25 cellular contexts compared by ENCODE assay signal in the genomic region with DNA sequence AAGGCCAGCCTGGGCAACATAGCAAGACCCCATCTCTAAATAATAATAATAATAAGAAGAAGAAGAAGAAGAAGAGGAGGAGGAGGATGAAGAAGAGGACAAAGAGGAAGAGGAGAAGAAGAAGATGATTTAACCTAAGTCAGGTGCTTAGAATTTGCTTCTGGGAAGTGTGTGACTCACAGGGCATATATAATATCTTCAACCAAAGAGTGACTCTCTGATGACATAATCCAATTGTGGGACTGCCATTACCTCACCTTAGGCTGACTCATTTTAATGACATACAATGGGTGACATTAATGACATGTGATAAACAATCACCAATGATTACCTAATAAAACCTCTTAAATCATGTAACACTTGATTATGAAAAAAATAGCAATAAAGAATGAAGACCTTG. TPM values are rescaled to one million over a fixed set of nuclear protein-coding genes. Genes with fewer than 3 reads are reported as not detected.
DNase-seq lines count a peak whose midpoint lies in the region; ATAC-seq and TF ChIP-seq lines count a peak whose summit lies in the region.
"Had no signal": no experiment of that assay in that cellular context is flagged by ENCODE, and none has a peak within 500 bp of the region (broad histone marks: within the 10 kb centered on the region; RNA-seq: fewer than 3 reads in every experiment).

No MANE protein-coding gene starts in this region.

- intact Hi-C loops in mammary epithelial cell (cut with micrococcal nuclease) (no loop called here), breast epithelium (cut with DNase I; ENCODE audit: low total_unique reads) (no loop called here), cardiac septum (cut with DNase I) (no loop called here)

- no peaks in the 10 kb centered on the region for H3K4me1 ChIP-seq in mammary epithelial cell (ENCODE audit: insufficient read depth, low read length)
- no peaks in the 10 kb centered on the region for H3K4me1 ChIP-seq in breast epithelium
- peaks cover 9% of the 10 kb centered on the region; the same call in 1 of the 2 replicates for H3K4me1 ChIP-seq in HAP-1
- H3K4me1 ChIP-seq: colonic mucosa, vagina had no signal

- H3K36me3 ChIP-seq in mammary epithelial cell (ENCODE audit: insufficient read depth, low read length) (no peaks in the 10 kb centered on the region), breast epithelium (no peaks in the 10 kb centered on the region), HAP-1 (replicated peaks) (no peaks in the 10 kb centered on the region)
- H3K36me3 ChIP-seq: colonic mucosa, sigmoid colon, vagina had no signal

- H3K27ac ChIP-seq in mammary epithelial cell (ENCODE audit: insufficient read depth, low read depth, low read length) (no peak overlapping the region), breast epithelium (no peak overlapping the region)
- H3K27ac ChIP-seq: colonic mucosa, sigmoid colon, vagina had no signal

- CTCF ChIA-PET in mammary epithelial cell (lab: Charles Lee; ENCODE audit: low non-redundant PET) = no interaction called here

- dilution Hi-C loops in mammary epithelial cell (cut with HindIII; ENCODE audit: low sequenced_read_pairs) = no loop called here

- H2AFZ ChIP-seq in mammary epithelial cell (ENCODE audit: low read depth, low read length) = no peak overlapping the region

- in situ Hi-C loops in mammary epithelial cell (cut with MboI; ENCODE audit: low sequenced_read_pairs in 2 of 2) (no loop called here), HAP-1 (cut with MboI; ENCODE audit: low sequenced_read_pairs) (no loop called here)

- H3K79me2 ChIP-seq in mammary epithelial cell (ENCODE audit: insufficient read depth, low read length) = no peaks in the 10 kb centered on the region

- H3K4me3 ChIP-seq in mammary epithelial cell (replicated peaks in 1 of 3; ENCODE audit: insufficient read depth in 1 of 3, low read depth in 2 of 3, low read length in 3 of 3) (no peak overlapping the region), breast epithelium (no peak overlapping the region), fibroblast of pulmonary artery (replicated peaks; ENCODE audit: low read depth, low read length) (no peak overlapping the region), HAP-1 (no peak overlapping the region)
- H3K4me3 ChIP-seq: colonic mucosa, sigmoid colon, vagina had no signal

- TF ChIP-seq CTCF in mammary epithelial cell (conservative IDR thresholded peaks at IDR 0.05 in 1 of 2, IDR thresholded peaks at IDR 0.05 in 1 of 2; ENCODE audit: extremely low read depth in 1 of 2, insufficient read depth in 1 of 2, low read depth in 1 of 2, low read length in 2 of 2) (no peak), breast epithelium (IDR thresholded peaks at IDR 0.05) (no peak), fibroblast of pulmonary artery (IDR thresholded peaks at IDR 0.05; ENCODE audit: low read length, missing control alignments) (no peak)

- ATAC-seq in HG03039 (IDR thresholded peaks at IDR 0.05; ENCODE audit: unreplicated experiment) (no peak), GM21390 (IDR thresholded peaks at IDR 0.05; ENCODE audit: unreplicated experiment) (no peak)
- ATAC-seq: naive thymus-derived CD4-positive, alpha-beta T cell; T-cell had no signal

- H3K4me2 ChIP-seq in mammary epithelial cell (ENCODE audit: insufficient read depth, low read depth, low read length) = no peak overlapping the region

- H3K9ac ChIP-seq in mammary epithelial cell (ENCODE audit: insufficient read depth, low read length) = no peak overlapping the region

- DNase-seq in mammary epithelial cell (peak; percentile 51), breast epithelium (ENCODE audit: low spot score in 2 of 2) (no peak), NCI-H69 (lab: John Stamatoyannopoulos, UW) (peak; percentile 2), fibroblast of pulmonary artery (ENCODE audit: low read depth) (peak; percentile 1), HAP-1 (ENCODE audit: low spot score in 2 of 2) (no peak), cardiac septum (ENCODE audit: low spot score) (no peak)
- DNase-seq: activated CD4-positive, alpha-beta T cell treated with anti-CD3 and anti-CD28 coated beads, Interleukin-2, amount 10 ng/mL, durations not matched to agents 7 days and 5 days; CD4-positive, alpha-beta T cell; colonic mucosa; GOT3; mesenchymal stem cell; naive thymus-derived CD4-positive, alpha-beta T cell; NCI-H146; NCI-H2171; NCI-H526 treated with DMSO at 0.1 percent for 48 hours; Right ventricle myocardium superior; sigmoid colon; T-cell had no signal

- no TSS peak for BruUV-seq in mammary epithelial cell (replicated peaks; lab: Mats Ljungman, UMichigan)

- no peaks in the 10 kb centered on the region for H4K20me1 ChIP-seq in mammary epithelial cell (ENCODE audit: insufficient read depth, low read length)

- TF ChIP-seq POLR2A in breast epithelium (IDR thresholded peaks at IDR 0.05) = no peak

- no peaks in the 10 kb centered on the region for H3K27me3 ChIP-seq in mammary epithelial cell (ENCODE audit: insufficient read depth, low read length)
- H3K27me3 ChIP-seq in breast epithelium = peaks cover 0 to 15% of the 10 kb centered on the region in 2 donors
- H3K27me3 ChIP-seq in HAP-1 (ENCODE audit: low read depth) = no peaks in the 10 kb centered on the region
- H3K27me3 ChIP-seq: colonic mucosa, sigmoid colon, vagina had no signal

- no peaks in the 10 kb centered on the region for H3K9me3 ChIP-seq in mammary epithelial cell (replicated peaks; ENCODE audit: insufficient read depth, low read length)
- peaks cover 0 to 6% of the 10 kb centered on the region in 2 donors for H3K9me3 ChIP-seq in breast epithelium
- H3K9me3 ChIP-seq in HAP-1 = no peaks in the 10 kb centered on the region; the same call in 1 of the 2 replicates
- H3K9me3 ChIP-seq: colonic mucosa, sigmoid colon, vagina had no signal

RNA-seq across cellular contexts. Expression of gene MBTPS2, which starts 32.7 kb away (rescaled TPM):
- total RNA-seq in mammary epithelial cell (10 to 100 TPM in 1 of 2 donors, 1 to 10 TPM in 1; 6.8 to 18.5 TPM), breast epithelium (10 to 100 TPM in 1 of 3 donors, 1 to 10 TPM in 2; 8.8 to 13.8 (median 9.9) TPM), cardiac septum (11.2 TPM)
- 11.1 TPM for polyA plus RNA-seq in mammary epithelial cell
- polyA minus RNA-seq in mammary epithelial cell = 24.9 TPM

RNA-seq across cellular contexts. Expression of gene SMPX, which starts 48.8 kb away (rescaled TPM):
- not detected for total RNA-seq in mammary epithelial cell
- polyA plus RNA-seq in mammary epithelial cell = not detected
- not detected for polyA minus RNA-seq in mammary epithelial cell
- 1 to 10 TPM in 1 of 3 donors, not detected in 2; 1.0 TPM for total RNA-seq in breast epithelium
- 732 TPM for total RNA-seq in cardiac septum
- total RNA-seq: activated CD4-positive, alpha-beta T cell treated with anti-CD3 and anti-CD28 coated beads, Interleukin-2, amount 10 ng/mL, durations not matched to agents 7 days and 5 days; activated T-helper 2 cell treated with anti-CD3 and anti-CD28 coated beads, Interferon-gamma antibody, Interleukin-2, Interleukin-4, amounts not matched to agents 10 μg/mL and 5 μg/mL and 100 μg/mL, durations not matched to agents 14 hours and 24 hours and 36 hours; CD4-positive, alpha-beta T cell; fibroblast of villous mesenchyme; naive thymus-derived CD4-positive, alpha-beta T cell; osteocyte; T-cell; temporal lobe; vagina had no signal
- polyA plus RNA-seq: naive thymus-derived CD4-positive, alpha-beta T cell had no signal

RNA-seq across cellular contexts. Expression of gene YY2, which starts 49.1 kb away (rescaled TPM):
- total RNA-seq in mammary epithelial cell (1 to 10 TPM; 1.5 to 3.0 TPM), breast epithelium (1 to 10 TPM; 3.5 to 5.0 (median 3.6) TPM), cardiac septum (0.97 TPM)
- polyA plus RNA-seq in mammary epithelial cell = 0.71 TPM
- not detected for polyA minus RNA-seq in mammary epithelial cell

Comparison
In these comparisons a context has a peak if more than half of its experiments do, and no peak if none do; other contexts are left out.
1. DNase-seq: peak in mammary epithelial cell (single experiment), NCI-H69 (single experiment) and fibroblast of pulmonary artery (single experiment); none in breast epithelium (0 of 2), HAP-1 (0 of 2) and cardiac septum (single experiment).
2. RNA of gene SMPX, which starts 48.8 kb away (total RNA-seq): 732 TPM in cardiac septum (single experiment); not detected in mammary epithelial cell and 1.0 TPM in breast epithelium; every median in the first group is over 100 times any median in the second.